11 cellular contexts compared by ENCODE assay signal in genomic region chr19:15081911-15082310, GRCh38. TPM values are rescaled to one million over a fixed set of nuclear protein-coding genes. Genes with fewer than 3 reads are reported as not detected.
"Had no signal": no experiment of that assay in that cellular context is flagged by ENCODE, and none has a peak within 500 bp of the region (broad histone marks: within the 10 kb centered on the region; RNA-seq: fewer than 3 reads in every experiment).

A gene with protein sequence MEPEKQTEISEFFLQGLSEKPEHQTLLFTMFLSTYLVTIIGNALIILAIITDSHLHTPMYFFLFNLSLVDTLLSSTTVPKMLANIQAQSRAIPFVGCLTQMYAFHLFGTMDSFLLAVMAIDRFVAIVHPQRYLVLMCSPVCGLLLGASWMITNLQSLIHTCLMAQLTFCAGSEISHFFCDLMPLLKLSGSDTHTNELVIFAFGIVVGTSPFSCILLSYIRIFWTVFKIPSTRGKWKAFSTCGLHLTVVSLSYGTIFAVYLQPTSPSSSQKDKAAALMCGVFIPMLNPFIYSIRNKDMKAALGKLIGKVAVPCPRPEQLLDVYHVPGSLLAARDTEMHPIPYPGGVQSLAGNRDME (plus strand): TSS chr19:15082211. CDS start chr19:15087066, 4,855 bp downstream.

- H3K9me3 Mint-ChIP-seq: HFFc6 had no signal

- ATAC-seq: GM23338, HCT116 had no signal

- H3K36me3 ChIP-seq: HAP-1 had no signal

- DNase-seq: GM23248, GOT3, H7, H9, HCEC 1CT, HFFc6 had no signal

- H3K4me3 ChIP-seq: GM23248, GM23338, HAP-1 had no signal

- H3K27ac ChIP-seq: GM23248 had no signal

- H3K9me3 ChIP-seq: HAP-1 had no signal

- H3K4me1 Mint-ChIP-seq: GM23338, H9 had no signal

- H3K27ac Mint-ChIP-seq: GM23338, H9, HFFc6 had no signal

- H3K4me3 Mint-ChIP-seq: GM23338, H9, HFFc6 had no signal

- H3K4me1 ChIP-seq: HAP-1 had no signal

RNA-seq across cellular contexts. Expression of the gene that starts here (rescaled TPM):
- total RNA-seq: GM23248, GM23338, H1, H4, H7, H9, HFFc6 had no signal
- polyA plus RNA-seq: GM23248, GM23338, H1 had no signal
